In the genomic region with DNA sequence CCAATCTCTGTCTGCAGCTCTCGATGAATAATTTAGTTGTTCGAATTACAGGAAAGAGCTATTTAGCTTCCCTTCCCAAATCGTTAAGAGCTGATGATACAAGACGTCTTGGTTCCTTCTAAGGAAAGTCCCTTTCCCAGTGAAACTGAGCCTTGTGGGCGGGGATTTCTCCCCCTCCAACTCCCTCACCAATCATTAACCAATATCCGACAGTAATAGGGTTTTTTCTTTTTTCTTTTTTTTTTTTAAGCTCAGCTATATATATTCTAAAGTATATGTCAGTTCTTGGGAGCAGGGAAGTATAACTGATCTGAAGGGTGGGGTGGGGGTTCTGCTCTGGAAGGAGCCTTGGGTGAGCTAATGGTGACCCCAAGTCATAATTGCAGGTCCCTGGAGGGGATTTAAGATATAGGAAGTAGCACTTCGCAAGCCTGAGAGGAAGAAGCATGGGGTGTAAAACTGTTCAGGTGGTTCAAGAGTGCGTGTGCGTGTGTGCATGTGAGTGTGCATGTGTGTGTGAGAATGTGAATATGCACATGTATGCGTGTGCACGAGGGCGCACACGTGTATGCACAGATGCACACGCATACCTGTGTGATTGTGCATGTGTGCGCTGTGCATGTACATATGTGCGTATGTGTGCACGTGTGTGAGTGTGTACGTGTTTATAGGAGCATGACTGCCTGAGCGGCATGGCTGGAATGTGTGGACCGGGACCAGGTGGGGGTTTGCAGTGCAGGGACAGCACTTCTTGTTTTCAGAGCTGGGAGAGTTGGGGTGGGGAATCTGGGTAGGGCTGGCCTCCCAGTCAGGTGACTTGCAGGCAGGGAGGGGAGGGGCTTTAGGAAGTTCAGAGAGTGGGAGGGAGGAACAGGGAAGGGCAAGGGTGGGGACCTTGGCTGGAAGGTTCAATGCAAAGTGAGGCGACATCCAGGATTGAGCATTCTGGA, we compare ENCODE assay signal across 8 cellular contexts. TPM values are rescaled to one million over a fixed set of nuclear protein-coding genes. Genes with fewer than 3 reads are reported as not detected.
A peak's percentile ranks its signal among the peaks of the same experiment; 100 is the strongest.
DNase-seq lines count a peak whose midpoint lies in the region; ATAC-seq, FAIRE-seq and TF ChIP-seq lines count a peak whose summit lies in the region.

No MANE protein-coding gene starts in this region.

- peak overlapping the region; percentile 62 for H3K4me2 ChIP-seq in HepG2 (ENCODE audit: low read depth, low read length)

- no peak overlapping the region for H3K27ac ChIP-seq in HepG2 (ENCODE audit: extremely low read length, insufficient read depth, low read length)

- no peak overlapping the region for H3K9ac ChIP-seq in HepG2 (ENCODE audit: insufficient read depth, low read depth, low read length)

- no peak for TF ChIP-seq CTCF in HepG2 (CRISPR knock-in tag; IDR thresholded peaks at IDR 0.05)

- H3K36me3 ChIP-seq in HepG2 (replicated peaks in 1 of 2; ENCODE audit: control insufficient read depth in 1 of 2, insufficient read depth in 2 of 2, low read length in 2 of 2), result no peaks in the 10 kb centered on the region

- H3K4me1 Mint-ChIP-seq in activated naive CD8-positive, alpha-beta T cell treated with anti-CD3 and anti-CD28 coated beads, Interleukin-2, amount 10 ng/mL, durations not matched to agents 7 days and 5 days, result peaks cover 18% of the 10 kb centered on the region

- no peaks in the 10 kb centered on the region for H4K20me1 ChIP-seq in HepG2 (ENCODE audit: insufficient read depth, low read length)

- no peak for TF ChIP-seq POLR2A in HepG2 (IDR thresholded peaks at IDR 0.05; ENCODE audit: insufficient read depth in 1 of 2, low read depth in 2 of 2, low read length in 2 of 2)

- TF ChIP-seq EP300 in HepG2 (IDR thresholded peaks at IDR 0.05; ENCODE audit: low read depth in 2 of 2, low read length in 2 of 2), result no peak
- TF ChIP-seq EP300 in HepG2 (CRISPR knock-in tag; IDR thresholded peaks at IDR 0.05; ENCODE audit: borderline replicate concordance), result no peak

- peak; percentile 82 for FAIRE-seq in GM19239 (lab: Jason Lieb, UNC)
- FAIRE-seq in HepG2 (lab: Jason Lieb, UNC), result peak; percentile 60

- intact Hi-C loops in HepG2 (cut with micrococcal nuclease; ENCODE audit: unreplicated experiment), result loop anchor here (10.0 kb wide), 2 partner anchors 58 to 62 kb away; a partner anchor contains a TSS

- peaks cover 31 to 88% of the 10 kb centered on the region in 2 experiments for H3K27me3 ChIP-seq in HepG2 (ENCODE audit: control insufficient read depth in 1 of 2, insufficient read depth in 2 of 2, low read length in 2 of 2)

- no TSS peak for BruUV-seq in HepG2 (replicated peaks; lab: Mats Ljungman, UMichigan)

- no peaks in the 10 kb centered on the region for H3K9me3 Mint-ChIP-seq in activated naive CD8-positive, alpha-beta T cell treated with anti-CD3 and anti-CD28 coated beads, Interleukin-2, amount 10 ng/mL, durations not matched to agents 7 days and 5 days

- peak; percentile 45 for DNase-seq in A172 (ENCODE audit: low spot score)
- peak; percentile 53 for DNase-seq in GM19239 (ENCODE audit: insufficient read length, low spot score)
- DNase-seq in activated naive CD8-positive, alpha-beta T cell treated with anti-CD3 and anti-CD28 coated beads, Interleukin-2, amount 10 ng/mL, durations not matched to agents 7 days and 5 days, result no peak
- peak; percentile 66 for DNase-seq in HepG2 (ENCODE audit: low spot score)
- no peak for DNase-seq in cortex of kidney (lab: John Stamatoyannopoulos, UW)
- DNase-seq in SK-N-DZ (ENCODE audit: low spot score), result no peak

- H3K4me3 ChIP-seq in HepG2 (replicated peaks in 1 of 3; ENCODE audit: insufficient read depth in 1 of 3, low read depth in 2 of 3, low read length in 3 of 3), result peak overlapping the region in 1 of 3 experiments; percentile 13; a peak in 1 of 6 replicates

- in situ Hi-C loops in HepG2 (cut with HindIII; ENCODE audit: extremely low pct_ligation_motif_present, low pct_unique_long_range_greater_than_20kb), result no loop called here

- peaks cover 47% of the 10 kb centered on the region for H3K4me1 ChIP-seq in HepG2 (ENCODE audit: insufficient read depth, low read length)

- no peak for TF ChIP-seq RAD21 in HepG2 (CRISPR knock-in tag; IDR thresholded peaks at IDR 0.05)

- 15% methylated on average over 21 of the region's 21 CpGs for WGBS in HepG2 (ENCODE audit: low lambda C conversion rate)

- H3K9me3 ChIP-seq in HepG2 (ENCODE audit: low read length), result no peaks in the 10 kb centered on the region

- H3K27ac Mint-ChIP-seq in activated naive CD8-positive, alpha-beta T cell treated with anti-CD3 and anti-CD28 coated beads, Interleukin-2, amount 10 ng/mL, durations not matched to agents 7 days and 5 days, result peak overlapping the region; percentile 18

- CTCF ChIA-PET in HepG2 (lab: Yijun Ruan, JAX; ENCODE audit: low intra/inter-chr PET ratio, low total read pairs), result no interaction called here

- H3K4me3 Mint-ChIP-seq in activated naive CD8-positive, alpha-beta T cell treated with anti-CD3 and anti-CD28 coated beads, Interleukin-2, amount 10 ng/mL, durations not matched to agents 7 days and 5 days, result no peak overlapping the region

- no peak for ATAC-seq in activated naive CD8-positive, alpha-beta T cell treated with anti-CD3 and anti-CD28 coated beads, Interleukin-2, amount 10 ng/mL, durations not matched to agents 7 days and 5 days (ENCODE audit: low read depth)
- ATAC-seq in HepG2 (no peak), HG02970 (IDR thresholded peaks at IDR 0.05; ENCODE audit: low FRiP score, unreplicated experiment) (no peak), GM19023 (IDR thresholded peaks at IDR 0.05; ENCODE audit: unreplicated experiment) (no peak)

- peaks cover 1% of the 10 kb centered on the region for H3K36me3 Mint-ChIP-seq in activated naive CD8-positive, alpha-beta T cell treated with anti-CD3 and anti-CD28 coated beads, Interleukin-2, amount 10 ng/mL, durations not matched to agents 7 days and 5 days

- peaks cover 15% of the 10 kb centered on the region for H3K27me3 Mint-ChIP-seq in activated naive CD8-positive, alpha-beta T cell treated with anti-CD3 and anti-CD28 coated beads, Interleukin-2, amount 10 ng/mL, durations not matched to agents 7 days and 5 days

- H2AFZ ChIP-seq in HepG2 (ENCODE audit: low read length), result no peak overlapping the region

- POLR2A ChIA-PET in activated naive CD8-positive, alpha-beta T cell treated with anti-CD3 and anti-CD28 coated beads, Interleukin-2, amount 10 ng/mL, durations not matched to agents 7 days and 5 days (lab: Charles Lee), result interaction anchor here (1.1 kb wide), 1 partner anchor 15 kb away, joined by 3 read pairs; no protein-coding TSS in a partner anchor
- POLR2A ChIA-PET in HepG2 (lab: Yijun Ruan, JAX), result interaction anchor here (0.7 kb wide), 1 partner anchor 31 kb away, joined by 3 read pairs; no protein-coding TSS in a partner anchor

- no peaks in the 10 kb centered on the region for H3K79me2 ChIP-seq in HepG2 (ENCODE audit: insufficient read depth, low read length)

TF ChIP-seq in HepG2, 621 proteins besides CTCF, POLR2A, EP300 and RAD21 (continues in another document):
- TF ChIP-seq NRL (CRISPR knock-in tag; IDR thresholded peaks at IDR 0.05; ENCODE audit: borderline replicate concordance), result peak; percentile 34; the same call in 1 of the 2 replicates
- no peak for TF ChIP-seq ZNF589 (CRISPR knock-in tag; conservative IDR thresholded peaks at IDR 0.05)
- TF ChIP-seq, protein P1, sequence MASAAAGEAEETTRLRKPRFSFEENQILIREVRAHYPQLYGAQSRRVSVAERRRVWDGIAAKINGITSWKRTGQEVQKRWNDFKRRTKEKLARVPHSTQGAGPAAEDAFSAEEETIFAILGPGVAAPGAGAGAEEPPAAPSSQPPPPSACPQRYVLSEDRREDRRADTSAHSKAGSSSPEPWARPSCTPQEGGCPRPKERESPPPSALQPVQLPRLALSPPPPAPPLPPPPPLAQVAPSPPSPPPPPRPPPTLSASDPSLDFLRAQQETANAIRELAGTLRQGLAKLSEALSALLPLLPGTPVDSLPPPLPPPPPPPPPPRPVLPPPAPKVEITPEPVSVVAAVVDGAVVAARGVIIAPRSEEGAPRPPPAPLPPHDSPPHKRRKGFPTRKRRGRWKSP (CRISPR knock-in tag; IDR thresholded peaks at IDR 0.05), result no peak

RNA-seq across cellular contexts. Expression of a gene that starts 42.7 kb away (rescaled TPM):
- total RNA-seq in A172 (2014; rRNA removed; shearing (Covaris generic)), result 51.0 and 60.2 TPM in 2 replicates
- 1 to 10 TPM; 6.6 to 6.7 TPM for total RNA-seq in activated naive CD8-positive, alpha-beta T cell treated with anti-CD3 and anti-CD28 coated beads, Interleukin-2, amount 10 ng/mL, durations not matched to agents 7 days and 5 days
- 0.66 and 0.77 TPM in 2 replicates for total RNA-seq in HepG2 (2016; rRNA removed; fragmentation: Illumina TruSeq; extraction: Trizol)
- 0.30 and 0.35 TPM in 2 replicates for total RNA-seq in HepG2 (2016; cell fraction: cytosol; rRNA removed; fragmentation: Illumina TruSeq; extraction: Trizol; ENCODE audit: low read depth)
- total RNA-seq in HepG2 (2016; cell fraction: insoluble cytoplasmic fraction; rRNA removed; fragmentation: Illumina TruSeq; extraction: Trizol), result 0.59 and 0.95 TPM in 2 replicates
- total RNA-seq in HepG2 (2016; cell fraction: membrane; rRNA removed; fragmentation: Illumina TruSeq; extraction: Trizol), result 0.83 and 0.93 TPM in 2 replicates
- 0.66 and 1.2 TPM in 2 replicates for total RNA-seq in HepG2 (2016; cell fraction: nucleus; rRNA removed; fragmentation: Illumina TruSeq; extraction: Trizol)
- 2.4 and 3.2 TPM in 2 replicates for polyA plus RNA-seq in HepG2 (2011; rRNA removed)
- 2.4 and 2.6 TPM in 2 replicates for polyA plus RNA-seq in HepG2 (2011; cell fraction: cytosol; rRNA removed)
- polyA plus RNA-seq in HepG2 (2011; cell fraction: nucleus; rRNA removed), result 4.1 and 5.9 TPM in 2 replicates
- 0.94 and 3.5 TPM in 2 replicates for polyA plus RNA-seq in HepG2 (2012)
- 0.05 and 0.10 TPM in 2 replicates for polyA plus RNA-seq in HepG2 (2016; cell fraction: cytosol; fragmentation: Illumina TruSeq; extraction: Trizol; ENCODE audit: low read depth)
- 0.32 and 0.52 TPM in 2 replicates for polyA plus RNA-seq in HepG2 (2016; cell fraction: insoluble cytoplasmic fraction; fragmentation: Illumina TruSeq; extraction: Trizol; ENCODE audit: low read depth)
- 0.27 and 0.28 TPM in 2 replicates for polyA plus RNA-seq in HepG2 (2016; cell fraction: membrane; fragmentation: Illumina TruSeq; extraction: Trizol; ENCODE audit: low read depth)
- 1.1 and 1.3 TPM in 2 replicates for polyA plus RNA-seq in HepG2 (2016; cell fraction: nucleus; fragmentation: Illumina TruSeq; extraction: Trizol; ENCODE audit: insufficient read depth, low read depth)
- 11.0 and 18.7 TPM in 2 replicates for polyA minus RNA-seq in HepG2 (2011; rRNA and poly(A)+ RNA removed; ENCODE audit: low replicate concordance)
- polyA minus RNA-seq in HepG2 (2011; cell fraction: cytosol; rRNA and poly(A)+ RNA removed), result 6.9 and 7.9 TPM in 2 replicates
- polyA minus RNA-seq in HepG2 (2011; cell fraction: nucleus; rRNA and poly(A)+ RNA removed), result 3.5 and 5.2 TPM in 2 replicates
- polyA plus RNA-seq in SK-N-DZ (2014; cell fraction: cytosol; rRNA removed), result 0.40 and 0.52 TPM in 2 replicates
- polyA plus RNA-seq in SK-N-DZ (2014; cell fraction: nucleus; rRNA removed), result 0.81 and 2.2 TPM in 2 replicates

Comparison
In these comparisons a context has a peak if more than half of its experiments do, and no peak if none do; other contexts are left out.
1. DNase-seq: peak in A172 (single experiment), GM19239 (single experiment) and HepG2 (single experiment); none in activated naive CD8-positive, alpha-beta T cell treated with anti-CD3 and anti-CD28 coated beads, Interleukin-2, amount 10 ng/mL, durations not matched to agents 7 days and 5 days (single experiment), cortex of kidney (single experiment) and SK-N-DZ (single experiment).